ENCODE assay signal across 1 cellular context in genomic region chr5:7094626-7095025, GRCh38.
TF ChIP-seq lines count a peak whose summit lies in the region.

No MANE protein-coding gene starts in this region.

TF ChIP-seq in SK-N-SH treated with all-trans-retinoic acid at 6 μM for 48 hours, 23 proteins besides CTCF, POLR2A, EP300 and RAD21 (continued from another document):
- TF ChIP-seq, protein P1, sequence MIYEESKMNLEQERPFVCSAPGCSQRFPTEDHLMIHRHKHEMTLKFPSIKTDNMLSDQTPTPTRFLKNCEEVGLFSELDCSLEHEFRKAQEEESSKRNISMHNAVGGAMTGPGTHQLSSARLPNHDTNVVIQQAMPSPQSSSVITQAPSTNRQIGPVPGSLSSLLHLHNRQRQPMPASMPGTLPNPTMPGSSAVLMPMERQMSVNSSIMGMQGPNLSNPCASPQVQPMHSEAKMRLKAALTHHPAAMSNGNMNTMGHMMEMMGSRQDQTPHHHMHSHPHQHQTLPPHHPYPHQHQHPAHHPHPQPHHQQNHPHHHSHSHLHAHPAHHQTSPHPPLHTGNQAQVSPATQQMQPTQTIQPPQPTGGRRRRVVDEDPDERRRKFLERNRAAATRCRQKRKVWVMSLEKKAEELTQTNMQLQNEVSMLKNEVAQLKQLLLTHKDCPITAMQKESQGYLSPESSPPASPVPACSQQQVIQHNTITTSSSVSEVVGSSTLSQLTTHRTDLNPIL (CRISPR knock-in tag; IDR thresholded peaks at IDR 0.05; ENCODE audit: low read depth): no peak
- no peak for TF ChIP-seq ESRRG (CRISPR knock-in tag; IDR thresholded peaks at IDR 0.05)
- no peak for TF ChIP-seq RARB (CRISPR knock-in tag; IDR thresholded peaks at IDR 0.05)
- TF ChIP-seq PATZ1 (CRISPR knock-in tag; IDR thresholded peaks at IDR 0.05; ENCODE audit: borderline replicate concordance): no peak
- TF ChIP-seq ARNTL (CRISPR knock-in tag; IDR thresholded peaks at IDR 0.05; ENCODE audit: borderline replicate concordance, low read depth): no peak
- no peak for TF ChIP-seq ZC3H10 (CRISPR knock-in tag; IDR thresholded peaks at IDR 0.05)
